9 cellular contexts compared by ENCODE assay signal in genomic region chr16:21001262-21001661, GRCh38.
DNase-seq lines count a peak whose midpoint lies in the region; ATAC-seq and TF ChIP-seq lines count a peak whose summit lies in the region.
"Had no signal": no experiment of that assay in that cellular context is flagged by ENCODE, and none has a peak within 500 bp of the region (broad histone marks: within the 10 kb centered on the region; RNA-seq: fewer than 3 reads in every experiment).

No MANE protein-coding gene starts in this region.

- H3K27me3 ChIP-seq in GM23248 (replicated peaks; ENCODE audit: insufficient read depth), result no peaks in the 10 kb centered on the region

- DNase-seq in AG08395 (ENCODE audit: low spot score) (peak; percentile 4), GM23248 (peak; percentile 35), iPS-NIHi11 (ENCODE audit: low spot score) (peak; percentile 55)
- DNase-seq in activated CD8-positive, alpha-beta memory T cell treated with anti-CD3 and anti-CD28 coated beads, Interleukin-2, amount 50 U/mL, for 4 hours, result no peak

- TF ChIP-seq CTCF in WI38 (IDR thresholded peaks at IDR 0.05; ENCODE audit: low read depth, low read length), result peak; percentile 32; the same call in 1 of the 2 replicates

- no peaks in the 10 kb centered on the region for H3K9me3 ChIP-seq in GM23248 (ENCODE audit: low read depth)

- in situ Hi-C loops in GM23248 (cut with MboI), result no loop called here

- H3K36me3 ChIP-seq in GM23248 (ENCODE audit: low read depth), result no peaks in the 10 kb centered on the region

- H2AFZ ChIP-seq in GM23248, result no peak overlapping the region

- no peak overlapping the region for H3K4me3 ChIP-seq in GM23248
- H3K4me3 ChIP-seq in WI38 (ENCODE audit: low read depth, low read length), result no peak overlapping the region
- H3K4me3 ChIP-seq: skin epidermis had no signal

- no peaks in the 10 kb centered on the region for H4K20me1 ChIP-seq in GM23248 (ENCODE audit: insufficient read depth)

- no peaks in the 10 kb centered on the region for H3K4me1 ChIP-seq in GM23248 (ENCODE audit: insufficient read depth)

- H3K4me2 ChIP-seq in GM23248 (ENCODE audit: unreplicated experiment), result no peak overlapping the region

- 13 to 24% methylated on average over 3 of the region's 3 CpGs for WGBS in GM23248 (ENCODE audit: low coverage in 1 of 2, low lambda C conversion rate in 2 of 2, missing lambda C conversion rate in 2 of 2), 2 experiments

- no peaks in the 10 kb centered on the region for H3K9me2 ChIP-seq in GM23248 (ENCODE audit: insufficient read depth)

- no peak overlapping the region for H3K9ac ChIP-seq in GM23248

- no peak overlapping the region for H3K27ac ChIP-seq in GM23248
- H3K27ac ChIP-seq: skin epidermis had no signal

- no peaks in the 10 kb centered on the region for H3F3A ChIP-seq in GM23248 (ENCODE audit: insufficient read depth)

- no peaks in the 10 kb centered on the region for H3K79me2 ChIP-seq in GM23248 (ENCODE audit: insufficient read depth)

- ATAC-seq in GM19351 (IDR thresholded peaks at IDR 0.05; ENCODE audit: unreplicated experiment), result no peak
- ATAC-seq in HG03196 (IDR thresholded peaks at IDR 0.05; ENCODE audit: unreplicated experiment), result no peak
- no peak for ATAC-seq in GM18907 (IDR thresholded peaks at IDR 0.05; ENCODE audit: unreplicated experiment)
